22 cellular contexts compared by ENCODE assay signal in genomic region chr5:131254741-131255140, GRCh38. TPM values are rescaled to one million over a fixed set of nuclear protein-coding genes. Genes with fewer than 3 reads are reported as not detected.
DNase-seq lines count a peak whose midpoint lies in the region; ATAC-seq, FAIRE-seq and TF ChIP-seq lines count a peak whose summit lies in the region.
"Had no signal": no experiment of that assay in that cellular context is flagged by ENCODE, and none has a peak within 500 bp of the region (broad histone marks: within the 10 kb centered on the region; RNA-seq: fewer than 3 reads in every experiment).

No MANE protein-coding gene starts in this region.

- intact Hi-C loops in activated T-helper 1 cell treated with anti-CD3 and anti-CD28 coated beads, Interleukin-12 subunit alpha, Interleukin-12 subunit beta, Interleukin-2, Interleukin-4 antibody, amounts not matched to agents 30 ng/mL and 10 ng/mL and 1 ng/mL, durations not matched to agents 14 hours and 24 hours and 36 hours (cut with micrococcal nuclease), result loop anchor here (1.0 to 10.0 kb wide), 6 partner anchors 27 to 768 kb away; partner anchors contain the start of genes FNIP1, LYRM7 and RAPGEF6

- ATAC-seq in SK-N-SH treated with all-trans-retinoic acid at 6 μM for 48 hours, result no peak
- ATAC-seq in naive thymus-derived CD8-positive, alpha-beta T cell, result peak in 1 of 2 donors; percentile 34
- no peak for ATAC-seq in GM21717 (IDR thresholded peaks at IDR 0.05; ENCODE audit: unreplicated experiment)
- ATAC-seq: pancreas, Right ventricle myocardium inferior had no signal

- H3F3A ChIP-seq in SK-N-SH (replicated peaks; ENCODE audit: insufficient read depth), result peaks cover 7% of the 10 kb centered on the region

- no peak for FAIRE-seq in H54 (lab: Jason Lieb, UNC)
- FAIRE-seq: GM12892, pancreas had no signal

- no peak overlapping the region for H3K9ac ChIP-seq in SK-N-SH
- H3K9ac ChIP-seq in Karpas-422 (ENCODE audit: low read length), result no peak overlapping the region

- no peak for TF ChIP-seq POLR2A in H54 (IDR thresholded peaks at IDR 0.05; ENCODE audit: low read depth, low read length)

- no peaks in the 10 kb centered on the region for H3K36me3 ChIP-seq in SK-N-SH (replicated peaks in 1 of 2; ENCODE audit: control insufficient read depth in 1 of 2, insufficient read depth in 2 of 2, low read length in 1 of 2)
- H3K36me3 ChIP-seq in Karpas-422 (ENCODE audit: insufficient read depth, low read length), result peaks cover 17% of the 10 kb centered on the region; the same call in 1 of the 2 replicates
- H3K36me3 ChIP-seq: esophagus squamous epithelium, pancreas, thoracic aorta, WERI-Rb-1 had no signal

- H3K4me3 ChIP-seq in SK-N-SH (ENCODE audit: low read depth in 2 of 2, low read length in 1 of 2) (no peak overlapping the region), Karpas-422 (ENCODE audit: low read length) (no peak overlapping the region)
- H3K4me3 ChIP-seq: pancreas, thoracic aorta had no signal

- no peak for TF ChIP-seq RAD21 in SK-N-SH (IDR thresholded peaks at IDR 0.05; ENCODE audit: low read length)

- H3K9me2 ChIP-seq in SK-N-SH (no peaks in the 10 kb centered on the region), Karpas-422 (replicated peaks; ENCODE audit: insufficient read depth, low read length) (no peaks in the 10 kb centered on the region)

- peak overlapping the region; percentile 89 for H3K27ac Mint-ChIP-seq in activated T-helper 1 cell treated with anti-CD3 and anti-CD28 coated beads, Interleukin-12 subunit alpha, Interleukin-12 subunit beta, Interleukin-2, Interleukin-4 antibody, amounts not matched to agents 30 ng/mL and 10 ng/mL and 1 ng/mL, durations not matched to agents 14 hours and 24 hours and 36 hours
- H3K27ac Mint-ChIP-seq in naive thymus-derived CD8-positive, alpha-beta T cell, result peak overlapping the region; percentile 85 to 100 (median 94)
- no peak overlapping the region for H3K27ac Mint-ChIP-seq in HFFc6

- H3K4me2 ChIP-seq in SK-N-SH (no peak overlapping the region), Karpas-422 (ENCODE audit: low read depth, low read length, poor library complexity, severe bottlenecking) (peak overlapping the region; percentile 32)

- H3K27me3 Mint-ChIP-seq in activated T-helper 1 cell treated with anti-CD3 and anti-CD28 coated beads, Interleukin-12 subunit alpha, Interleukin-12 subunit beta, Interleukin-2, Interleukin-4 antibody, amounts not matched to agents 30 ng/mL and 10 ng/mL and 1 ng/mL, durations not matched to agents 14 hours and 24 hours and 36 hours (ENCODE audit: insufficient read depth), result no peaks in the 10 kb centered on the region
- H3K27me3 Mint-ChIP-seq in naive thymus-derived CD8-positive, alpha-beta T cell, result no peaks in the 10 kb centered on the region
- H3K27me3 Mint-ChIP-seq in HFFc6 (ENCODE audit: insufficient read depth), result no peaks in the 10 kb centered on the region

- TF ChIP-seq EP300 in SK-N-SH (IDR thresholded peaks at IDR 0.05; ENCODE audit: borderline replicate concordance in 1 of 2, low read depth in 1 of 2, low read length in 1 of 2), result no peak

- no peaks in the 10 kb centered on the region; the same call in 1 of the 2 replicates for H3K79me2 ChIP-seq in SK-N-SH (ENCODE audit: insufficient read depth)
- H3K79me2 ChIP-seq in Karpas-422 (ENCODE audit: low read length), result peaks cover 43% of the 10 kb centered on the region

- CTCF ChIA-PET in SK-N-SH (lab: Yijun Ruan, JAX), result interaction anchor here (0.7 kb wide), 1 partner anchor 100 kb away, joined by 3 read pairs; no protein-coding TSS in a partner anchor

- H2AFZ ChIP-seq in SK-N-SH (ENCODE audit: low read depth), result peak overlapping the region; percentile 17; the same call in 1 of the 2 replicates
- no peak overlapping the region for H2AFZ ChIP-seq in Karpas-422 (ENCODE audit: low read length)

- peak overlapping the region; percentile 77 for H3K4me3 Mint-ChIP-seq in activated T-helper 1 cell treated with anti-CD3 and anti-CD28 coated beads, Interleukin-12 subunit alpha, Interleukin-12 subunit beta, Interleukin-2, Interleukin-4 antibody, amounts not matched to agents 30 ng/mL and 10 ng/mL and 1 ng/mL, durations not matched to agents 14 hours and 24 hours and 36 hours
- H3K4me3 Mint-ChIP-seq in naive thymus-derived CD8-positive, alpha-beta T cell, result peak overlapping the region; percentile 81 to 98 (median 94)
- H3K4me3 Mint-ChIP-seq in HFFc6, result no peak overlapping the region

- peaks cover 23% of the 10 kb centered on the region for H3K36me3 Mint-ChIP-seq in activated T-helper 1 cell treated with anti-CD3 and anti-CD28 coated beads, Interleukin-12 subunit alpha, Interleukin-12 subunit beta, Interleukin-2, Interleukin-4 antibody, amounts not matched to agents 30 ng/mL and 10 ng/mL and 1 ng/mL, durations not matched to agents 14 hours and 24 hours and 36 hours (ENCODE audit: low read depth)
- H3K36me3 Mint-ChIP-seq in naive thymus-derived CD8-positive, alpha-beta T cell, result peaks cover 0 to 15% (median 11%) of the 10 kb centered on the region in 3 donors
- no peaks in the 10 kb centered on the region for H3K36me3 Mint-ChIP-seq in HFFc6 (ENCODE audit: low read depth)

- H4K20me1 ChIP-seq in SK-N-SH (ENCODE audit: insufficient read depth) (no peaks in the 10 kb centered on the region), Karpas-422 (ENCODE audit: insufficient read depth, low read depth, low read length) (no peaks in the 10 kb centered on the region)

- H3K9me3 ChIP-seq in SK-N-SH (no peaks in the 10 kb centered on the region), Karpas-422 (ENCODE audit: low read length) (no peaks in the 10 kb centered on the region)
- H3K9me3 ChIP-seq: esophagus squamous epithelium, pancreas, thoracic aorta had no signal

- 85% methylated on average over 2 of the region's 2 CpGs for WGBS in SK-N-SH (ENCODE audit: low lambda C conversion rate)

- H3K27me3 ChIP-seq in SK-N-SH (ENCODE audit: insufficient read depth) (no peaks in the 10 kb centered on the region), Karpas-422 (ENCODE audit: low read length) (no peaks in the 10 kb centered on the region)
- H3K27me3 ChIP-seq: esophagus squamous epithelium, pancreas had no signal

- TF ChIP-seq CTCF in SK-N-SH (IDR thresholded peaks at IDR 0.05), result no peak
- TF ChIP-seq CTCF in HFFc6 (IDR thresholded peaks at IDR 0.05), result no peak

- H3K27ac ChIP-seq in SK-N-SH (ENCODE audit: low read depth in 2 of 2, low read length in 1 of 2), result no peak overlapping the region
- H3K27ac ChIP-seq in Karpas-422 (ENCODE audit: low read length), result no peak overlapping the region
- H3K27ac ChIP-seq: 22Rv1, pancreas, thoracic aorta, WERI-Rb-1 had no signal

- DNase-seq in SK-N-SH, result no peak
- DNase-seq in Karpas-422, result no peak
- DNase-seq in activated T-helper 1 cell treated with anti-CD3 and anti-CD28 coated beads, Interleukin-12 subunit alpha, Interleukin-12 subunit beta, Interleukin-2, Interleukin-4 antibody, amounts not matched to agents 30 ng/mL and 10 ng/mL and 1 ng/mL, durations not matched to agents 14 hours and 24 hours and 36 hours (ENCODE audit: low spot score), result no peak
- DNase-seq in naive thymus-derived CD8-positive, alpha-beta T cell, result peak in 1 of 10 donors; percentile 3
- DNase-seq in HFFc6, result no peak
- no peak for DNase-seq in H54 (ENCODE audit: insufficient read length, low spot score)
- DNase-seq: amniotic stem cell; caudate nucleus; effector CD4-positive, alpha-beta T cell; esophagus squamous epithelium; glutamatergic neuron; KBM-7; NCI-H1092; NCI-H2081 treated with DMSO at 0.1 percent for 48 hours; pancreas; WERI-Rb-1 had no signal

- POLR2A ChIA-PET in SK-N-SH (lab: Yijun Ruan, JAX), result no interaction called here
- POLR2A ChIA-PET in naive thymus-derived CD8-positive, alpha-beta T cell (lab: Charles Lee), result interaction anchor here (0.6 to 8.5 kb wide), 9 partner anchors 9 to 127 kb away, joined by 3 to 159 read pairs (median 4); partner anchors contain the start of genes CDC42SE2 and HINT1

- H3K4me1 Mint-ChIP-seq in activated T-helper 1 cell treated with anti-CD3 and anti-CD28 coated beads, Interleukin-12 subunit alpha, Interleukin-12 subunit beta, Interleukin-2, Interleukin-4 antibody, amounts not matched to agents 30 ng/mL and 10 ng/mL and 1 ng/mL, durations not matched to agents 14 hours and 24 hours and 36 hours (ENCODE audit: low read depth), result peaks cover 83% of the 10 kb centered on the region
- peaks cover 35 to 91% (median 84%) of the 10 kb centered on the region in 4 donors for H3K4me1 Mint-ChIP-seq in naive thymus-derived CD8-positive, alpha-beta T cell
- peaks cover 29% of the 10 kb centered on the region for H3K4me1 Mint-ChIP-seq in HFFc6 (ENCODE audit: low read depth)

- H3K4me1 ChIP-seq in SK-N-SH (ENCODE audit: control insufficient read depth in 1 of 2, insufficient read depth in 2 of 2, low read depth in 1 of 2, low read length in 1 of 2) (0 out of 4 replicates have a peak, but pooled peaks cover 0 to 3% of the 10 kb centered on the region in 2 experiments), Karpas-422 (ENCODE audit: low read length) (peaks cover 72% of the 10 kb centered on the region)
- H3K4me1 ChIP-seq: pancreas had no signal

- no peaks in the 10 kb centered on the region for H3K9me3 Mint-ChIP-seq in activated T-helper 1 cell treated with anti-CD3 and anti-CD28 coated beads, Interleukin-12 subunit alpha, Interleukin-12 subunit beta, Interleukin-2, Interleukin-4 antibody, amounts not matched to agents 30 ng/mL and 10 ng/mL and 1 ng/mL, durations not matched to agents 14 hours and 24 hours and 36 hours
- H3K9me3 Mint-ChIP-seq in naive thymus-derived CD8-positive, alpha-beta T cell, result no peaks in the 10 kb centered on the region
- no peaks in the 10 kb centered on the region for H3K9me3 Mint-ChIP-seq in HFFc6

TF ChIP-seq in SK-N-SH, 30 proteins besides CTCF, POLR2A, EP300 and RAD21 (continues in another document):
- no peak for TF ChIP-seq FOXJ3 (CRISPR knock-in tag; IDR thresholded peaks at IDR 0.05)

TF ChIP-seq in SK-N-SH treated with all-trans-retinoic acid at 6 μM for 48 hours, 23 proteins besides CTCF, POLR2A, EP300 and RAD21 (continues in another document):
- no peak for TF ChIP-seq RARB (CRISPR knock-in tag; IDR thresholded peaks at IDR 0.05)
- TF ChIP-seq ZNF8 (CRISPR knock-in tag; IDR thresholded peaks at IDR 0.05), result no peak

RNA-seq across cellular contexts. Expression of gene CDC42SE2, which starts 9.1 kb away (rescaled TPM):
- 8.6 and 11.4 TPM in 2 replicates for polyA plus RNA-seq in SK-N-SH (2012; rRNA removed)
- polyA plus RNA-seq in SK-N-SH (2012; cell fraction: cytosol; rRNA removed), result 14.0 and 17.3 TPM in 2 replicates
- polyA plus RNA-seq in SK-N-SH (2012; cell fraction: nucleus; rRNA removed), result 2.8 and 6.8 TPM in 2 replicates
- 57.4 and 143 TPM in 2 replicates for total RNA-seq in Karpas-422 (2014; rRNA removed; shearing (Covaris generic); ENCODE audit: low replicate concordance)
- total RNA-seq in activated T-helper 1 cell treated with anti-CD3 and anti-CD28 coated beads, Interleukin-12 subunit alpha, Interleukin-12 subunit beta, Interleukin-2, Interleukin-4 antibody, amounts not matched to agents 30 ng/mL and 10 ng/mL and 1 ng/mL, durations not matched to agents 14 hours and 24 hours and 36 hours, result 100.0 and 103 TPM in 2 replicates
- 100 to 1,000 TPM; 313 to 326 TPM for total RNA-seq in naive thymus-derived CD8-positive, alpha-beta T cell
- 100 to 1,000 TPM; 423 to 544 (median 480) TPM for polyA plus RNA-seq in naive thymus-derived CD8-positive, alpha-beta T cell
- total RNA-seq in HFFc6 (2021; fragmentation: NEBNext Ultra II Directional; extraction: Animal tissue kit (Norgen Biotek cat#: 25700)), result 10 to 100 TPM; 14.2 to 18.0 (median 16.4) TPM
